1 cellular context compared by ENCODE assay signal in genomic region chr16:641326-642188, GRCh38.
A peak's percentile ranks its signal among the peaks of the same experiment; 100 is the strongest.
TF ChIP-seq lines count a peak whose summit lies in the region.

A gene with protein sequence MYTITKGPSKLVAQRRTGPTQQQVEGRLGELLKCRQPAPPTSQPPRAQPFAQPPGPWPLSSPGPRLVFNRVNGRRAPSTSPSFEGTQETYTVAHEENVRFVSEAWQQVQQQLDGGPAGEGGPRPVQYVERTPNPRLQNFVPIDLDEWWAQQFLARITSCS (plus strand): TSS chr16:641828. CDS start chr16:641992, 164 bp downstream.

TF ChIP-seq in H1, 55 proteins besides CTCF, POLR2A, EP300 and RAD21:
- no peak for TF ChIP-seq CREB1 (IDR thresholded peaks at IDR 0.05)
- TF ChIP-seq SIRT6 (IDR thresholded peaks at IDR 0.05; ENCODE audit: low read length), result no peak
- TF ChIP-seq, protein P1, sequence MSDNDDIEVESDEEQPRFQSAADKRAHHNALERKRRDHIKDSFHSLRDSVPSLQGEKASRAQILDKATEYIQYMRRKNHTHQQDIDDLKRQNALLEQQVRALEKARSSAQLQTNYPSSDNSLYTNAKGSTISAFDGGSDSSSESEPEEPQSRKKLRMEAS (IDR thresholded peaks at IDR 0.05), result peak; percentile 70; the same call in 1 of the 2 replicates
- TF ChIP-seq TBP (IDR thresholded peaks at IDR 0.05; ENCODE audit: low read depth, low read length), result no peak
- TF ChIP-seq SP4 (IDR thresholded peaks at IDR 0.05; ENCODE audit: low read length), result no peak
- TF ChIP-seq KDM1A (IDR thresholded peaks at IDR 0.05; ENCODE audit: borderline replicate concordance, low read length), result peak; percentile 11; the same call in 1 of the 2 replicates
- TF ChIP-seq FOSL1 (IDR thresholded peaks at IDR 0.05; ENCODE audit: insufficient read depth, low read depth, low read length), result no peak
- no peak for TF ChIP-seq ZNF274 (IDR thresholded peaks at IDR 0.05; ENCODE audit: borderline replicate concordance, extremely low read depth, low read length)
- no peak for TF ChIP-seq CHD7 (IDR thresholded peaks at IDR 0.05; ENCODE audit: insufficient replicate concordance, low read length)
- no peak for TF ChIP-seq BRCA1 (IDR thresholded peaks at IDR 0.05; ENCODE audit: low read depth, low read length)
- no peak for TF ChIP-seq JUN (IDR thresholded peaks at IDR 0.05; ENCODE audit: low read depth, low read length)
- TF ChIP-seq JUND (IDR thresholded peaks at IDR 0.05; ENCODE audit: low read length), result no peak
- TF ChIP-seq, protein P2, sequence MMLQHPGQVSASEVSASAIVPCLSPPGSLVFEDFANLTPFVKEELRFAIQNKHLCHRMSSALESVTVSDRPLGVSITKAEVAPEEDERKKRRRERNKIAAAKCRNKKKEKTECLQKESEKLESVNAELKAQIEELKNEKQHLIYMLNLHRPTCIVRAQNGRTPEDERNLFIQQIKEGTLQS (IDR thresholded peaks at IDR 0.05; ENCODE audit: insufficient read depth, low read depth, low read length), result no peak
- peak; percentile 51 for TF ChIP-seq BACH1 (IDR thresholded peaks at IDR 0.05; ENCODE audit: low read length)
- no peak for TF ChIP-seq POU5F1 (IDR thresholded peaks at IDR 0.05; ENCODE audit: low read depth, low read length)
- peak; percentile 43 to 60; a peak in 1 of 4 replicates for TF ChIP-seq SIN3A (conservative IDR thresholded peaks at IDR 0.05 in 1 of 2, IDR thresholded peaks at IDR 0.05 in 1 of 2; ENCODE audit: low read depth in 1 of 2, low read length in 2 of 2)
- no peak for TF ChIP-seq USF2 (IDR thresholded peaks at IDR 0.05; ENCODE audit: low read length)
- peak; percentile 21 for TF ChIP-seq CTBP2 (IDR thresholded peaks at IDR 0.05; ENCODE audit: borderline replicate concordance, insufficient read depth, insufficient read length, low read length)
- TF ChIP-seq SP1 (IDR thresholded peaks at IDR 0.05; ENCODE audit: low read depth, low read length), result no peak
- TF ChIP-seq EZH2 (IDR thresholded peaks at IDR 0.05; ENCODE audit: low read depth, low read length, severe bottlenecking), result no peak
- no peak for TF ChIP-seq NRF1 (IDR thresholded peaks at IDR 0.05; ENCODE audit: low read depth, low read length)
- TF ChIP-seq, protein P3, sequence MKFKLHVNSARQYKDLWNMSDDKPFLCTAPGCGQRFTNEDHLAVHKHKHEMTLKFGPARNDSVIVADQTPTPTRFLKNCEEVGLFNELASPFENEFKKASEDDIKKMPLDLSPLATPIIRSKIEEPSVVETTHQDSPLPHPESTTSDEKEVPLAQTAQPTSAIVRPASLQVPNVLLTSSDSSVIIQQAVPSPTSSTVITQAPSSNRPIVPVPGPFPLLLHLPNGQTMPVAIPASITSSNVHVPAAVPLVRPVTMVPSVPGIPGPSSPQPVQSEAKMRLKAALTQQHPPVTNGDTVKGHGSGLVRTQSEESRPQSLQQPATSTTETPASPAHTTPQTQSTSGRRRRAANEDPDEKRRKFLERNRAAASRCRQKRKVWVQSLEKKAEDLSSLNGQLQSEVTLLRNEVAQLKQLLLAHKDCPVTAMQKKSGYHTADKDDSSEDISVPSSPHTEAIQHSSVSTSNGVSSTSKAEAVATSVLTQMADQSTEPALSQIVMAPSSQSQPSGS (IDR thresholded peaks at IDR 0.05; ENCODE audit: low read length), result no peak
- TF ChIP-seq, protein P4, sequence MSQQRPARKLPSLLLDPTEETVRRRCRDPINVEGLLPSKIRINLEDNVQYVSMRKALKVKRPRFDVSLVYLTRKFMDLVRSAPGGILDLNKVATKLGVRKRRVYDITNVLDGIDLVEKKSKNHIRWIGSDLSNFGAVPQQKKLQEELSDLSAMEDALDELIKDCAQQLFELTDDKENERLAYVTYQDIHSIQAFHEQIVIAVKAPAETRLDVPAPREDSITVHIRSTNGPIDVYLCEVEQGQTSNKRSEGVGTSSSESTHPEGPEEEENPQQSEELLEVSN (IDR thresholded peaks at IDR 0.05), result peak; percentile 38; the same call in 1 of the 2 replicates
- no peak for TF ChIP-seq SP2 (IDR thresholded peaks at IDR 0.05; ENCODE audit: low read length)
- TF ChIP-seq TCF12 (IDR thresholded peaks at IDR 0.05; ENCODE audit: low read depth, low read length), result no peak
- TF ChIP-seq CHD2 (IDR thresholded peaks at IDR 0.05; ENCODE audit: low read length), result no peak
- TF ChIP-seq ASH2L (IDR thresholded peaks at IDR 0.05; ENCODE audit: low read length), result peak; percentile 34
- no peak for TF ChIP-seq CHD1 (IDR thresholded peaks at IDR 0.05; ENCODE audit: low read depth, low read length)
- no peak for TF ChIP-seq MAFK (IDR thresholded peaks at IDR 0.05; ENCODE audit: low read depth, low read length)
- no peak for TF ChIP-seq KDM5A (IDR thresholded peaks at IDR 0.05; ENCODE audit: low read length)
- no peak; the same call in 1 of the 2 replicates for TF ChIP-seq RBBP5 (IDR thresholded peaks at IDR 0.05; ENCODE audit: borderline replicate concordance, low read depth, low read length)
- TF ChIP-seq RXRA (IDR thresholded peaks at IDR 0.05; ENCODE audit: insufficient read depth, low read depth, low read length), result no peak
- TF ChIP-seq EGR1 (IDR thresholded peaks at IDR 0.05; ENCODE audit: borderline replicate concordance, low read depth, low read length), result peak; percentile 92; the same call in 1 of the 2 replicates
- TF ChIP-seq HDAC2 (IDR thresholded peaks at IDR 0.05; ENCODE audit: borderline replicate concordance in 1 of 2, low read depth in 2 of 2, low read length in 2 of 2), result no peak; a peak in 1 of 4 replicates
- no peak for TF ChIP-seq HDAC6 (IDR thresholded peaks at IDR 0.05; ENCODE audit: low read depth, low read length)
- TF ChIP-seq NANOG (IDR thresholded peaks at IDR 0.05; ENCODE audit: insufficient read depth, low read depth, low read length, poor library complexity, severe bottlenecking), result no peak
- TF ChIP-seq SUZ12 (IDR thresholded peaks at IDR 0.05; ENCODE audit: low read length), result no peak
- no peak for TF ChIP-seq SIX5 (IDR thresholded peaks at IDR 0.05; ENCODE audit: low read depth, low read length)
- TF ChIP-seq KDM4A (IDR thresholded peaks at IDR 0.05; ENCODE audit: low read depth, low read length, severe bottlenecking), result peak; percentile 73
- TF ChIP-seq RFX5 (IDR thresholded peaks at IDR 0.05; ENCODE audit: borderline replicate concordance, low read depth, low read length), result no peak
- no peak for TF ChIP-seq SAP30 (IDR thresholded peaks at IDR 0.05; ENCODE audit: insufficient read depth, insufficient replicate concordance, low read length)
- 0 out of 2 replicates have a peak, but pooled peaks have one; percentile 5 for TF ChIP-seq SRF (IDR thresholded peaks at IDR 0.05; ENCODE audit: low read depth, low read length)
- TF ChIP-seq TAF7 (optimal IDR thresholded peaks at IDR 0.05; ENCODE audit: borderline replicate concordance, low read depth, low read length), result no peak
- no peak for TF ChIP-seq TEAD4 (IDR thresholded peaks at IDR 0.05; ENCODE audit: low read depth, low read length)
- TF ChIP-seq GABPA (IDR thresholded peaks at IDR 0.05; ENCODE audit: borderline replicate concordance, insufficient read depth, low read length), result peak; percentile 59; the same call in 1 of the 2 replicates
- TF ChIP-seq CBX5 (IDR thresholded peaks at IDR 0.05; ENCODE audit: low read depth, low read length), result no peak
- no peak for TF ChIP-seq RNF2 (IDR thresholded peaks at IDR 0.05; ENCODE audit: borderline replicate concordance, low read depth, low read length, missing control alignments, poor library complexity, severe bottlenecking)
- TF ChIP-seq YY1 (IDR thresholded peaks at IDR 0.05; ENCODE audit: low read depth, low read length), result peak; percentile 87
- TF ChIP-seq CEBPB (IDR thresholded peaks at IDR 0.05; ENCODE audit: low read depth, low read length), result no peak
- no peak for TF ChIP-seq BCL11A (IDR thresholded peaks at IDR 0.05; ENCODE audit: low read depth in 2 of 2, low read length in 2 of 2)
- no peak for TF ChIP-seq TAF1 (IDR thresholded peaks at IDR 0.05; ENCODE audit: low read depth, low read length)
- TF ChIP-seq CBX8 (IDR thresholded peaks at IDR 0.05; ENCODE audit: borderline replicate concordance, low read depth, low read length), result no peak
- TF ChIP-seq POLR2AphosphoS5 (IDR thresholded peaks at IDR 0.05; ENCODE audit: low read depth, low read length), result peak; percentile 37; the same call in 1 of the 2 replicates
- TF ChIP-seq PHF8 (conservative IDR thresholded peaks at IDR 0.05; ENCODE audit: low read depth, low read length), result peak; percentile 33
- TF ChIP-seq GTF2F1 (IDR thresholded peaks at IDR 0.05; ENCODE audit: borderline replicate concordance, low read depth, low read length), result no peak
TF ChIP-seq in H1: peak in this region for 14.
